In genomic region chr2:218255441-218255840, GRCh38 we compare ENCODE assay signal across 15 cellular contexts. TPM values are rescaled to one million over a fixed set of nuclear protein-coding genes. Genes with fewer than 3 reads are reported as not detected.
DNase-seq lines count a peak whose midpoint lies in the region; ATAC-seq, FAIRE-seq and TF ChIP-seq lines count a peak whose summit lies in the region.
"Had no signal": no experiment of that assay in that cellular context is flagged by ENCODE, and none has a peak within 500 bp of the region (broad histone marks: within the 10 kb centered on the region; RNA-seq: fewer than 3 reads in every experiment).

No MANE protein-coding gene starts in this region.

- H3K4me1 ChIP-seq in GM12878 (ENCODE audit: control insufficient read depth, insufficient read depth, low read length), result peaks cover 20% of the 10 kb centered on the region

- no peaks in the 10 kb centered on the region for H3K9me3 ChIP-seq in GM12878 (replicated peaks; ENCODE audit: control insufficient read depth, insufficient read depth, low read length)
- H3K9me3 ChIP-seq: right atrium auricular region, thoracic aorta had no signal

- no peaks in the 10 kb centered on the region for H3K9me3 Mint-ChIP-seq in T-helper 1 cell treated with Interleukin-12 subunit alpha and Interleukin-12 subunit beta and Interleukin-4 antibody, amounts not matched to agents 30 μg/mL and 1 μg/mL, for 36 hours

- H3K79me2 ChIP-seq in GM12878 (ENCODE audit: control insufficient read depth, insufficient read depth, low read length), result no peaks in the 10 kb centered on the region

- H3K27me3 Mint-ChIP-seq in T-helper 1 cell treated with Interleukin-12 subunit alpha and Interleukin-12 subunit beta and Interleukin-4 antibody, amounts not matched to agents 30 μg/mL and 1 μg/mL, for 36 hours (ENCODE audit: low read depth), result no peaks in the 10 kb centered on the region

- BruUV-seq in GM12878 (replicated peaks; lab: Mats Ljungman, UMichigan), result no TSS peak

- H3K4me2 ChIP-seq in GM12878 (ENCODE audit: control insufficient read depth, insufficient read depth), result no peak overlapping the region

- TF ChIP-seq POLR2A in GM12878 (IDR thresholded peaks at IDR 0.05; ENCODE audit: low read depth, low read length), result no peak

- FAIRE-seq in GM12878 (lab: Jason Lieb, UNC), result no peak

- H3K36me3 ChIP-seq in GM12878 (ENCODE audit: control insufficient read depth in 2 of 2, insufficient read depth in 2 of 2, low read length in 1 of 2), result peaks cover 25 to 46% of the 10 kb centered on the region in 2 experiments

- no peak for ATAC-seq in GM12878
- ATAC-seq in GM19324 (IDR thresholded peaks at IDR 0.05; ENCODE audit: low FRiP score, unreplicated experiment), result no peak
- ATAC-seq: esophagus mucosa had no signal

- H2AFZ ChIP-seq in GM12878 (ENCODE audit: control insufficient read depth, low read depth, low read length), result no peak overlapping the region

- SMC1A ChIA-PET in GM12878 (lab: Charles Lee; ENCODE audit: uncharacterized antibody, unreplicated experiment), result interaction anchor here (0.7 to 2.7 kb wide), 6 partner anchors 17 to 901 kb away, joined by 3 to 21 read pairs (median 3); no protein-coding TSS in a partner anchor

- CTCF ChIA-PET in GM12878 (lab: Yijun Ruan, JAX), result interaction anchor here (0.7 to 3.0 kb wide), 7 partner anchors 15 to 87 kb away, joined by 3 to 22 read pairs (median 3); partner anchors contain the start of genes AAMP, ARPC2 and PNKD

- H3K4me3 ChIP-seq in GM12878, result no peak overlapping the region
- H3K4me3 ChIP-seq: right atrium auricular region, thoracic aorta had no signal

- peak overlapping the region; percentile 14 for H3K27ac Mint-ChIP-seq in T-helper 1 cell treated with Interleukin-12 subunit alpha and Interleukin-12 subunit beta and Interleukin-4 antibody, amounts not matched to agents 30 μg/mL and 1 μg/mL, for 36 hours

- in situ Hi-C loops in GM12878 (cut with MboI), result loop anchor here (5.0 kb wide), 1 partner anchor 68 kb away; no protein-coding TSS in a partner anchor

- no peaks in the 10 kb centered on the region for H4K20me1 ChIP-seq in GM12878 (ENCODE audit: control insufficient read depth, insufficient read depth)

- TF ChIP-seq EP300 in GM12878 (IDR thresholded peaks at IDR 0.05; ENCODE audit: borderline replicate concordance in 1 of 2, control insufficient read depth in 1 of 2, low read depth in 2 of 2, low read length in 2 of 2), result no peak

- RAD21 ChIA-PET in GM12878 (lab: Charles Lee; ENCODE audit: unreplicated experiment), result no interaction called here

- H3K4me1 Mint-ChIP-seq in T-helper 1 cell treated with Interleukin-12 subunit alpha and Interleukin-12 subunit beta and Interleukin-4 antibody, amounts not matched to agents 30 μg/mL and 1 μg/mL, for 36 hours (ENCODE audit: low read depth), result peaks cover 17% of the 10 kb centered on the region

- TF ChIP-seq RAD21 in GM12878 (IDR thresholded peaks at IDR 0.05; ENCODE audit: insufficient read depth, low read depth, low read length), result no peak

- no peak overlapping the region for H3K9ac ChIP-seq in GM12878 (ENCODE audit: control insufficient read depth, insufficient read depth, low read length)

- no peak overlapping the region for H3K4me3 Mint-ChIP-seq in T-helper 1 cell treated with Interleukin-12 subunit alpha and Interleukin-12 subunit beta and Interleukin-4 antibody, amounts not matched to agents 30 μg/mL and 1 μg/mL, for 36 hours

- WGBS in GM12878 (ENCODE audit: insufficient coverage, insufficient replicate concordance, low lambda C conversion rate, missing lambda C conversion rate), result 47% methylated on average over 6 of the region's 6 CpGs

- TF ChIP-seq CTCF in GM12878 (IDR thresholded peaks at IDR 0.05 in 2 of 3, conservative IDR thresholded peaks at IDR 0.05 in 1 of 3; ENCODE audit: control insufficient read depth in 2 of 3, extremely low read depth in 1 of 3, insufficient read depth in 1 of 3, low read depth in 3 of 3, low read length in 3 of 3), result no peak

- H3K36me3 Mint-ChIP-seq in T-helper 1 cell treated with Interleukin-12 subunit alpha and Interleukin-12 subunit beta and Interleukin-4 antibody, amounts not matched to agents 30 μg/mL and 1 μg/mL, for 36 hours (ENCODE audit: low read depth), result peaks cover 44% of the 10 kb centered on the region

- intact Hi-C loops in GM12878 (cut with micrococcal nuclease; ENCODE audit: unreplicated experiment), result loop anchor here (5.0 kb wide), 1 partner anchor 88 kb away; the partner anchor contains the start of gene CXCR1

- DNase-seq in T-helper 1 cell (no peak), HCEC 1CT (peak; percentile 89), GM12878 (ENCODE audit: low read depth, low spot score) (no peak), non-pigmented ciliary epithelial cell (ENCODE audit: low read depth) (peak; percentile 22), hippocampal formation (lab: John Stamatoyannopoulos, UW) (no peak), substantia nigra (lab: John Stamatoyannopoulos, UW) (no peak)
- DNase-seq: 8988T, caudate nucleus, DND-41, NCI-H2171 treated with DMSO at 0.1 percent for 48 hours had no signal

- H3K27me3 ChIP-seq in GM12878 (replicated peaks in 1 of 2; ENCODE audit: control insufficient read depth in 2 of 2, insufficient read depth in 2 of 2, low read length in 1 of 2), result no peaks in the 10 kb centered on the region
- H3K27me3 ChIP-seq: right atrium auricular region had no signal

- H3K27ac ChIP-seq in GM12878 (ENCODE audit: control insufficient read depth, insufficient read depth) (no peak overlapping the region), substantia nigra (ENCODE audit: low read depth, low read length, poor library complexity, severe bottlenecking) (no peak overlapping the region)
- H3K27ac ChIP-seq: right atrium auricular region, thoracic aorta had no signal

- POLR2A ChIA-PET in GM12878 (lab: Charles Lee), result no interaction called here

RNA-seq across cellular contexts. Expression of gene GPBAR1, which starts 5.4 kb away (rescaled TPM):
- 0.39 and 0.77 TPM in 2 replicates for total RNA-seq in GM12878 (2013; cell fraction: nucleolus; rRNA removed)
- total RNA-seq in GM12878 (2014; rRNA removed) (0.17 TPM in 1 of 2 replicates, not detected in the other), GM12878 (2014; rRNA removed; fragmentation: Illumina TruSeq; extraction: Trizol) (0.09 TPM in 2 replicates), GM12878 (2021) (0.13 and 0.36 TPM in 2 replicates)
- polyA plus RNA-seq in GM12878 (2011; ENCODE audit: low read depth), result not detected
- polyA plus RNA-seq in GM12878 (2011; rRNA removed) (0.03 TPM in 1 of 2 replicates, not detected in the other), GM12878 (2014; fragmentation: Illumina TruSeq; extraction: Trizol) (0.07 and 0.10 TPM in 2 replicates), GM12878 (2014; fragmentation: Nextera tagmentation; extraction: Ambion mirVana) (not detected), GM12878 (2014; rRNA removed) (0.22 and 0.24 TPM in 2 replicates), GM12878 (2016; fragmentation: Nextera tagmentation; extraction: Ambion mirVana) (under 1 TPM in 1 of 2 experiments, not detected in 1; 0.11 TPM)
- 0.03 and 0.10 TPM in 2 replicates for polyA plus RNA-seq in GM12878 (2011; cell fraction: cytosol; rRNA removed)
- 0.70 and 0.92 TPM in 2 replicates for polyA plus RNA-seq in GM12878 (2011; cell fraction: nucleus; rRNA removed)
- polyA plus RNA-seq in GM12878 (2012), result 0.15 and 0.38 TPM in 2 replicates
- 0.29 and 1.2 TPM in 2 replicates for polyA minus RNA-seq in GM12878 (2011; rRNA and poly(A)+ RNA removed)
- not detected in 2 replicates for polyA minus RNA-seq in GM12878 (2011; cell fraction: cytosol; rRNA and poly(A)+ RNA removed)
- polyA minus RNA-seq in GM12878 (2011; cell fraction: nucleus; rRNA and poly(A)+ RNA removed), result 1.9 and 3.5 TPM in 2 replicates
- total RNA-seq: esophagus mucosa had no signal

RNA-seq across cellular contexts. Expression of gene AAMP, which starts 14.5 kb away (rescaled TPM):
- 31.5 and 34.1 TPM in 2 replicates for total RNA-seq in GM12878 (2013; cell fraction: nucleolus; rRNA removed)
- total RNA-seq in GM12878 (2014; rRNA removed) (97.1 and 114 TPM in 2 replicates), GM12878 (2014; rRNA removed; fragmentation: Illumina TruSeq; extraction: Trizol) (70.6 and 71.7 TPM in 2 replicates), GM12878 (2021) (64.8 and 66.3 TPM in 2 replicates)
- polyA plus RNA-seq in GM12878 (2011; ENCODE audit: low read depth), result 28.2 TPM
- polyA plus RNA-seq in GM12878 (2011; rRNA removed) (33.2 and 50.7 TPM in 2 replicates), GM12878 (2014; fragmentation: Illumina TruSeq; extraction: Trizol) (49.8 and 93.1 TPM in 2 replicates), GM12878 (2014; fragmentation: Nextera tagmentation; extraction: Ambion mirVana) (1 to 10 TPM; 4.4 to 5.5 TPM), GM12878 (2014; rRNA removed) (95.4 and 104 TPM in 2 replicates), GM12878 (2016; fragmentation: Nextera tagmentation; extraction: Ambion mirVana) (100 to 1,000 TPM; 118 to 140 TPM)
- 74.8 and 117 TPM in 2 replicates for polyA plus RNA-seq in GM12878 (2011; cell fraction: cytosol; rRNA removed)
- 96.5 and 123 TPM in 2 replicates for polyA plus RNA-seq in GM12878 (2011; cell fraction: nucleus; rRNA removed)
- polyA plus RNA-seq in GM12878 (2012), result 54.1 and 62.5 TPM in 2 replicates
- polyA minus RNA-seq in GM12878 (2011; rRNA and poly(A)+ RNA removed), result 40.1 and 64.8 TPM in 2 replicates
- polyA minus RNA-seq in GM12878 (2011; cell fraction: cytosol; rRNA and poly(A)+ RNA removed), result 18.0 and 22.5 TPM in 2 replicates
- polyA minus RNA-seq in GM12878 (2011; cell fraction: nucleus; rRNA and poly(A)+ RNA removed), result 23.2 and 29.2 TPM in 2 replicates

RNA-seq across cellular contexts. Expression of gene PNKD, which starts 14.9 kb away (rescaled TPM):
- 19.8 and 82.8 TPM in 2 replicates for total RNA-seq in GM12878 (2013; cell fraction: nucleolus; rRNA removed)
- total RNA-seq in GM12878 (2014; rRNA removed) (41.9 and 42.3 TPM in 2 replicates), GM12878 (2014; rRNA removed; fragmentation: Illumina TruSeq; extraction: Trizol) (27.2 and 28.5 TPM in 2 replicates), GM12878 (2021) (42.0 and 45.1 TPM in 2 replicates)
- 23.5 TPM for polyA plus RNA-seq in GM12878 (2011; ENCODE audit: low read depth)
- polyA plus RNA-seq in GM12878 (2011; rRNA removed) (26.3 and 54.9 TPM in 2 replicates), GM12878 (2014; fragmentation: Illumina TruSeq; extraction: Trizol) (15.8 and 41.6 TPM in 2 replicates), GM12878 (2014; fragmentation: Nextera tagmentation; extraction: Ambion mirVana) (100 to 1,000 TPM in 1 of 2 experiments, 10 to 100 TPM in 1; 72.6 to 104 TPM), GM12878 (2014; rRNA removed) (67.7 and 72.6 TPM in 2 replicates), GM12878 (2016; fragmentation: Nextera tagmentation; extraction: Ambion mirVana) (100 to 1,000 TPM in 1 of 2 experiments, 10 to 100 TPM in 1; 90.9 to 106 TPM)
- polyA plus RNA-seq in GM12878 (2011; cell fraction: cytosol; rRNA removed), result 79.6 and 84.9 TPM in 2 replicates
- polyA plus RNA-seq in GM12878 (2011; cell fraction: nucleus; rRNA removed), result 82.3 and 86.2 TPM in 2 replicates
- 34.0 and 41.6 TPM in 2 replicates for polyA plus RNA-seq in GM12878 (2012)
- polyA minus RNA-seq in GM12878 (2011; rRNA and poly(A)+ RNA removed), result 14.6 and 25.1 TPM in 2 replicates
- polyA minus RNA-seq in GM12878 (2011; cell fraction: cytosol; rRNA and poly(A)+ RNA removed), result 11.8 and 12.7 TPM in 2 replicates
- polyA minus RNA-seq in GM12878 (2011; cell fraction: nucleus; rRNA and poly(A)+ RNA removed), result 11.6 and 18.2 TPM in 2 replicates

RNA-seq across cellular contexts. Expression of gene TMBIM1, which starts 36.9 kb away (rescaled TPM):
- 34.9 and 36.4 TPM in 2 replicates for total RNA-seq in GM12878 (2013; cell fraction: nucleolus; rRNA removed)
- total RNA-seq in GM12878 (2014; rRNA removed), result 35.6 and 40.0 TPM in 2 replicates
- total RNA-seq in GM12878 (2014; rRNA removed; fragmentation: Illumina TruSeq; extraction: Trizol), result 16.8 and 17.0 TPM in 2 replicates
- 26.9 and 34.6 TPM in 2 replicates for total RNA-seq in GM12878 (2021)
- polyA plus RNA-seq in GM12878 (2011; ENCODE audit: low read depth), result 19.0 TPM
- 23.5 and 38.3 TPM in 2 replicates for polyA plus RNA-seq in GM12878 (2011; rRNA removed)
- 51.8 and 64.4 TPM in 2 replicates for polyA plus RNA-seq in GM12878 (2011; cell fraction: cytosol; rRNA removed)
- 46.9 and 55.2 TPM in 2 replicates for polyA plus RNA-seq in GM12878 (2011; cell fraction: nucleus; rRNA removed)
- 34.2 and 49.8 TPM in 2 replicates for polyA plus RNA-seq in GM12878 (2012)
- polyA plus RNA-seq in GM12878 (2014; fragmentation: Illumina TruSeq; extraction: Trizol), result 26.5 and 27.0 TPM in 2 replicates
- 10 to 100 TPM in 1 of 2 experiments, 1 to 10 TPM in 1; 6.1 to 11.7 TPM for polyA plus RNA-seq in GM12878 (2014; fragmentation: Nextera tagmentation; extraction: Ambion mirVana)
- 15.7 and 23.3 TPM in 2 replicates for polyA plus RNA-seq in GM12878 (2014; rRNA removed)
- 10 to 100 TPM; 25.4 to 30.6 TPM for polyA plus RNA-seq in GM12878 (2016; fragmentation: Nextera tagmentation; extraction: Ambion mirVana)
- polyA minus RNA-seq in GM12878 (2011; rRNA and poly(A)+ RNA removed), result 38.6 and 47.2 TPM in 2 replicates
- 12.0 and 13.7 TPM in 2 replicates for polyA minus RNA-seq in GM12878 (2011; cell fraction: cytosol; rRNA and poly(A)+ RNA removed)
- 9.4 and 10.2 TPM in 2 replicates for polyA minus RNA-seq in GM12878 (2011; cell fraction: nucleus; rRNA and poly(A)+ RNA removed)

RNA-seq across cellular contexts. Expression of gene ARPC2, which starts 38.5 kb away (rescaled TPM):
- total RNA-seq in GM12878 (2013; cell fraction: nucleolus; rRNA removed), result 476 and 481 TPM in 2 replicates
- total RNA-seq in GM12878 (2014; rRNA removed) (467 and 490 TPM in 2 replicates), GM12878 (2014; rRNA removed; fragmentation: Illumina TruSeq; extraction: Trizol) (515 and 534 TPM in 2 replicates), GM12878 (2021) (421 and 440 TPM in 2 replicates)
- polyA plus RNA-seq in GM12878 (2011; ENCODE audit: low read depth), result 353 TPM
- polyA plus RNA-seq in GM12878 (2011; rRNA removed) (816 and 944 TPM in 2 replicates), GM12878 (2014; fragmentation: Illumina TruSeq; extraction: Trizol) (707 and 841 TPM in 2 replicates), GM12878 (2014; fragmentation: Nextera tagmentation; extraction: Ambion mirVana) (100 to 1,000 TPM; 711 to 735 TPM), GM12878 (2014; rRNA removed) (524 and 584 TPM in 2 replicates), GM12878 (2016; fragmentation: Nextera tagmentation; extraction: Ambion mirVana) (100 to 1,000 TPM; 963 to 980 TPM)
- polyA plus RNA-seq in GM12878 (2011; cell fraction: cytosol; rRNA removed), result 507 and 628 TPM in 2 replicates
- polyA plus RNA-seq in GM12878 (2011; cell fraction: nucleus; rRNA removed), result 360 and 459 TPM in 2 replicates
- polyA plus RNA-seq in GM12878 (2012), result 357 and 396 TPM in 2 replicates
- 378 and 382 TPM in 2 replicates for polyA minus RNA-seq in GM12878 (2011; rRNA and poly(A)+ RNA removed)
- polyA minus RNA-seq in GM12878 (2011; cell fraction: cytosol; rRNA and poly(A)+ RNA removed), result 165 and 198 TPM in 2 replicates
- polyA minus RNA-seq in GM12878 (2011; cell fraction: nucleus; rRNA and poly(A)+ RNA removed), result 146 and 227 TPM in 2 replicates

Comparison
In these comparisons a context has a peak if more than half of its experiments do, and no peak if none do; other contexts are left out.
1. DNase-seq: peak in HCEC 1CT (single experiment) and non-pigmented ciliary epithelial cell (single experiment); none in T-helper 1 cell (0 of 5), GM12878 (single experiment), hippocampal formation (0 of 2) and substantia nigra (0 of 49).